10 cellular contexts compared by ENCODE assay signal in genomic region chr6:31495580-31495979, GRCh38. TPM values are rescaled to one million over a fixed set of nuclear protein-coding genes. Genes with fewer than 3 reads are reported as not detected.
DNase-seq lines count a peak whose midpoint lies in the region; ATAC-seq, FAIRE-seq and TF ChIP-seq lines count a peak whose summit lies in the region.
"Had no signal": no experiment of that assay in that cellular context is flagged by ENCODE, and none has a peak within 500 bp of the region (broad histone marks: within the 10 kb centered on the region; RNA-seq: fewer than 3 reads in every experiment).

No MANE protein-coding gene starts in this region.

- H3K27ac Mint-ChIP-seq in CD14-positive monocyte: peak overlapping the region; percentile 87 to 96 (median 94)
- H3K27ac Mint-ChIP-seq in activated naive CD4-positive, alpha-beta T cell treated with anti-CD3 and anti-CD28 coated beads, Interleukin-2, amount 50 U/mL, for 72 hours: peak overlapping the region; percentile 86 to 94

- H3K4me1 ChIP-seq in left lung: peaks cover 0 to 62% of the 10 kb centered on the region in 2 donors

- intact Hi-C loops in CD14-positive monocyte (cut with micrococcal nuclease) (loop anchor here (5.0 to 10.0 kb wide), 2 partner anchors 47 to 49 kb away; partner anchors contain the start of genes DDX39B (in 2 of the 2), ATP6V1G2 (in 1 of the 2) and NFKBIL1 (in 1 of the 2)), left lung (cut with DNase I) (loop anchor here in 1 of 2 donors (10.0 kb wide), 1 partner anchor 99 kb away; the partner anchor contains the start of gene NCR3)

- H3K27ac ChIP-seq in left lung: peak overlapping the region; percentile 78 to 90

- peaks cover 59% of the 10 kb centered on the region for H3K4me1 Mint-ChIP-seq in CD14-positive monocyte

- TF ChIP-seq CTCF in CD14-positive monocyte (IDR thresholded peaks at IDR 0.05): no peak
- TF ChIP-seq CTCF in left lung (IDR thresholded peaks at IDR 0.05): no peak

- H3K36me3 ChIP-seq in left lung: no peaks in the 10 kb centered on the region

- no peak for ATAC-seq in activated naive CD4-positive, alpha-beta T cell treated with anti-CD3 and anti-CD28 coated beads, Interleukin-2, amount 50 U/mL, for 72 hours
- ATAC-seq in left lung: no peak
- ATAC-seq in GM19397 (IDR thresholded peaks at IDR 0.05; ENCODE audit: unreplicated experiment): no peak
- ATAC-seq in HG02884 (IDR thresholded peaks at IDR 0.05; ENCODE audit: unreplicated experiment): no peak

- peaks cover 0 to 2% (median 0%) of the 10 kb centered on the region in 3 donors for H3K27me3 Mint-ChIP-seq in CD14-positive monocyte (ENCODE audit: low read depth in 3 of 3)

- H3K4me3 Mint-ChIP-seq in CD14-positive monocyte: peak overlapping the region; percentile 94 to 95

- H3K27me3 ChIP-seq in left lung: no peaks in the 10 kb centered on the region

- DNase-seq in CD14-positive monocyte (ENCODE audit: low spot score) (no peak), HTR-8/SVneo (ENCODE audit: insufficient read length, low spot score) (no peak), left lung (no peak), NCI-H2227 (lab: John Stamatoyannopoulos, UW; ENCODE audit: unreplicated experiment) (no peak)
- no peak for DNase-seq in activated naive CD4-positive, alpha-beta T cell treated with anti-CD3 and anti-CD28 coated beads, Interleukin-2, amount 50 U/mL, for 72 hours (ENCODE audit: low spot score in 2 of 2)
- DNase-seq in activated CD4-positive, alpha-beta T cell treated with anti-CD3 and anti-CD28 coated beads for 48 hours: no peak
- DNase-seq: NCI-H1048 had no signal

- H3K4me3 ChIP-seq in left lung: peak overlapping the region in 1 of 2 donors; percentile 81

- no peaks in the 10 kb centered on the region for H3K9me3 ChIP-seq in left lung

- H3K9me3 Mint-ChIP-seq in CD14-positive monocyte: peaks cover 0 to 2% (median 0%) of the 10 kb centered on the region in 7 donors
- H3K9me3 Mint-ChIP-seq in activated naive CD4-positive, alpha-beta T cell treated with anti-CD3 and anti-CD28 coated beads, Interleukin-2, amount 50 U/mL, for 72 hours: no peaks in the 10 kb centered on the region

- peak; percentile 81 for FAIRE-seq in HTR-8/SVneo (lab: Jason Lieb, UNC)

- H3K36me3 Mint-ChIP-seq in CD14-positive monocyte: peaks cover 4 to 5% of the 10 kb centered on the region in 2 donors
- peaks cover 19 to 20% of the 10 kb centered on the region in 2 donors for H3K36me3 Mint-ChIP-seq in activated naive CD4-positive, alpha-beta T cell treated with anti-CD3 and anti-CD28 coated beads, Interleukin-2, amount 50 U/mL, for 72 hours

RNA-seq across cellular contexts. Expression of gene MICB, which starts 2.4 kb away (rescaled TPM):
- 10 to 100 TPM in 1 of 2 donors, 1 to 10 TPM in 1; 8.1 to 11.4 TPM for polyA plus RNA-seq in CD14-positive monocyte
- total RNA-seq in activated naive CD4-positive, alpha-beta T cell treated with anti-CD3 and anti-CD28 coated beads, Interleukin-2, amount 50 U/mL, for 72 hours: 10 to 100 TPM; 20.3 to 35.2 TPM
- total RNA-seq in left lung: 10 to 100 TPM; 11.2 to 11.3 TPM

RNA-seq across cellular contexts. Expression of gene MCCD1, which starts 33.2 kb away (rescaled TPM):
- not detected for polyA plus RNA-seq in CD14-positive monocyte
- total RNA-seq in activated naive CD4-positive, alpha-beta T cell treated with anti-CD3 and anti-CD28 coated beads, Interleukin-2, amount 50 U/mL, for 72 hours: not detected
- not detected for total RNA-seq in left lung
- polyA plus RNA-seq: thymus had no signal

RNA-seq across cellular contexts. Expression of gene DDX39B, which starts 46.2 kb away (rescaled TPM):
- polyA plus RNA-seq in CD14-positive monocyte: 10 to 100 TPM; 64.1 to 67.8 TPM
- 100 to 1,000 TPM; 569 to 658 TPM for total RNA-seq in activated naive CD4-positive, alpha-beta T cell treated with anti-CD3 and anti-CD28 coated beads, Interleukin-2, amount 50 U/mL, for 72 hours
- 100 to 1,000 TPM; 201 to 319 TPM for total RNA-seq in left lung

RNA-seq across cellular contexts. Expression of gene ATP6V1G2, which starts 50.8 kb away (rescaled TPM):
- not detected for polyA plus RNA-seq in CD14-positive monocyte
- 1 to 10 TPM; 4.1 to 7.4 TPM for total RNA-seq in activated naive CD4-positive, alpha-beta T cell treated with anti-CD3 and anti-CD28 coated beads, Interleukin-2, amount 50 U/mL, for 72 hours
- 1 to 10 TPM; 1.0 to 1.6 TPM for total RNA-seq in left lung

RNA-seq across cellular contexts. Expression of gene NFKBIL1, which starts 51.8 kb away (rescaled TPM):
- polyA plus RNA-seq in CD14-positive monocyte: 10 to 100 TPM in 1 of 2 donors, 1 to 10 TPM in 1; 7.7 to 10.3 TPM
- 10 to 100 TPM; 19.4 to 39.7 TPM for total RNA-seq in activated naive CD4-positive, alpha-beta T cell treated with anti-CD3 and anti-CD28 coated beads, Interleukin-2, amount 50 U/mL, for 72 hours
- 10 to 100 TPM; 15.0 to 17.2 TPM for total RNA-seq in left lung
